Comparison of ENCODE assay signal across 26 cellular contexts in the genomic region with DNA sequence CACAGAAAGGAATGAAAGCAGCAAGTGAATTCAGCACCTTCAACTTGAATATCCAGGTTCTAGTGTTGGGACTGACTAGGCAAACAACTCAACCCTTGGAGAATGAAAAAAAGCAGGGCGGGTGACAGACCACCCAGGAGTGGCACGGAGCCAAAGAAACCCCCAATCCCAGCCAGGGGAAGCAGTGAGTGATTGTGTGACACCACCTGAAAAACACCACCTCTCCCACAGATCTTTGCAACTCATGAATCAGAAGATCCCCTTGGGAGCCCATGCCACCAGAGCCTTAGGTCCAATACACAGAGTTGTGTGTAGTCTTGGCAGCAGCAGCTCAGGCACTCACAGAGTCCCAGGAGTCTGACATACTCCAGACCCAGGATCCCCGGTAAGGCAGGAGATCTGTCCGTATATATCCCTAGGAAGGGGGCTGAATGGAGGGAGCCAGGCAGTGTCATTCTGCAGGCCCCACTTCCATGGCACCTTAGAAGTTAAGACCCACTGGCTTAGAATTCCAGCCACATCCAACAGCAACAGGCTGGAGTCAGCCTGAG. TPM values are rescaled to one million over a fixed set of nuclear protein-coding genes. Genes with fewer than 3 reads are reported as not detected.
"Had no signal": no experiment of that assay in that cellular context is flagged by ENCODE, and none has a peak within 500 bp of the region (broad histone marks: within the 10 kb centered on the region; RNA-seq: fewer than 3 reads in every experiment).

No MANE protein-coding gene starts in this region.

- H3K9me3 ChIP-seq: gastrocnemius medialis, left lung, ovary, right lobe of liver, thoracic aorta, upper lobe of left lung, uterus had no signal

- H3K27ac ChIP-seq: epithelial cell of prostate, gastrocnemius medialis, left lung, ovary, right lobe of liver, thoracic aorta, tibial nerve, upper lobe of left lung, uterus had no signal

- H3K4me3 ChIP-seq: gastrocnemius medialis, left lung, ovary, right lobe of liver, thoracic aorta, tibial nerve, upper lobe of left lung, uterus had no signal

- H3K36me3 ChIP-seq: gastrocnemius medialis, left lung, ovary, right lobe of liver, thoracic aorta, tibial nerve, upper lobe of left lung, uterus had no signal

- H3K27me3 ChIP-seq: gastrocnemius medialis, ovary, right lobe of liver, tibial nerve, upper lobe of left lung, uterus had no signal

- ATAC-seq: esophagus mucosa; gastrocnemius medialis; left cardiac atrium; left lung; naive thymus-derived CD8-positive, alpha-beta T cell; right lobe of liver; stimulated activated effector memory CD8-positive, alpha-beta T cell treated with anti-CD3 and anti-CD28 coated beads, Interleukin-12 subunit alpha, Interleukin-12 subunit beta, amount 100 ng/mL, for 72 hours; stimulated activated naive CD8-positive, alpha-beta T cell treated with anti-CD3 and anti-CD28 coated beads, Interleukin-15, Interleukin-2, amounts not matched to agents 100 U/mL and 50 U/mL, for 24 hours had no signal

- DNase-seq: effector CD8-positive, alpha-beta T cell; endodermal cell; foreskin fibroblast; gastrocnemius medialis; head of caudate nucleus; left cardiac atrium; left lung; mesenchymal stem cell; midbrain; naive thymus-derived CD8-positive, alpha-beta T cell; nephron progenitor cell; occipital lobe; ovary; posterior cingulate gyrus; right lobe of liver; stimulated activated CD4-positive, alpha-beta T cell treated with anti-CD3 and anti-CD28 coated beads, Interleukin-2, amount 100 ng/mL, for 24 hours; stimulated activated CD4-positive, alpha-beta T cell treated with anti-CD3 and anti-CD28 coated beads, Interleukin-4, amount 100 ng/mL, for 24 hours; stimulated activated naive CD8-positive, alpha-beta T cell treated with anti-CD3 and anti-CD28 coated beads, Interleukin-15, Interleukin-2, amounts not matched to agents 100 U/mL and 50 U/mL, for 24 hours; upper lobe of left lung; uterus had no signal

- H3K4me1 ChIP-seq: gastrocnemius medialis, left lung, right lobe of liver, tibial nerve, upper lobe of left lung, uterus had no signal

RNA-seq across cellular contexts. Expression of a gene that starts 22.1 kb away (rescaled TPM):
- total RNA-seq: naive thymus-derived CD8-positive, alpha-beta T cell; pulmonary artery endothelial cell had no signal
- polyA plus RNA-seq: naive thymus-derived CD8-positive, alpha-beta T cell had no signal
